9 cellular contexts compared by ENCODE assay signal in genomic region chr22:27133951-27134664, GRCh38.
A peak's percentile ranks its signal among the peaks of the same experiment; 100 is the strongest.
DNase-seq lines count a peak whose midpoint lies in the region; ATAC-seq and TF ChIP-seq lines count a peak whose summit lies in the region.
"Had no signal": no experiment of that assay in that cellular context is flagged by ENCODE, and none has a peak within 500 bp of the region (broad histone marks: within the 10 kb centered on the region; RNA-seq: fewer than 3 reads in every experiment).

No MANE protein-coding gene starts in this region.

- TF ChIP-seq CTCF in RWPE2 (IDR thresholded peaks at IDR 0.05; ENCODE audit: poor library complexity, severe bottlenecking): no peak
- no peak for TF ChIP-seq CTCF in fibroblast of lung (conservative IDR thresholded peaks at IDR 0.05 in 1 of 2, IDR thresholded peaks at IDR 0.05 in 1 of 2; ENCODE audit: low read depth in 1 of 2, low read length in 2 of 2)

- peak overlapping the region; percentile 39 for H2AFZ ChIP-seq in fibroblast of lung (ENCODE audit: low read length)

- peaks cover 39% of the 10 kb centered on the region for H3K4me1 ChIP-seq in RWPE2 (ENCODE audit: insufficient read depth, poor library complexity, severe bottlenecking)
- H3K4me1 ChIP-seq in fibroblast of lung (ENCODE audit: control insufficient read depth, extremely low read depth, insufficient read depth, low read length): peaks cover 17% of the 10 kb centered on the region

- H3K9me3 ChIP-seq in RWPE2 (ENCODE audit: severe bottlenecking) (peaks cover 2% of the 10 kb centered on the region), fibroblast of lung (ENCODE audit: control insufficient read depth, insufficient read depth, low read depth, low read length) (no peaks in the 10 kb centered on the region)

- no peak overlapping the region for H3K9ac ChIP-seq in fibroblast of lung (ENCODE audit: insufficient read depth, low read length)

- H3K36me3 ChIP-seq in RWPE2 (ENCODE audit: low read depth) (no peaks in the 10 kb centered on the region), fibroblast of lung (ENCODE audit: control insufficient read depth, insufficient read depth, low read length) (no peaks in the 10 kb centered on the region)

- H3K27ac ChIP-seq in RWPE2 (ENCODE audit: poor library complexity, severe bottlenecking) (peak overlapping the region; percentile 90), fibroblast of lung (ENCODE audit: insufficient read depth, low read length) (peak overlapping the region; percentile 75)
- H3K27ac ChIP-seq: 22Rv1 had no signal

- peak; percentile 83 for ATAC-seq in RWPE2 (ENCODE audit: low read depth)
- no peak for ATAC-seq in HG03097 (IDR thresholded peaks at IDR 0.05; ENCODE audit: low FRiP score, unreplicated experiment)

- H3K4me2 ChIP-seq in fibroblast of lung (ENCODE audit: extremely low read depth, insufficient read depth, low read length): peak overlapping the region; percentile 34

- H3K27me3 ChIP-seq in RWPE2 (ENCODE audit: insufficient read depth, poor library complexity, severe bottlenecking): no peaks in the 10 kb centered on the region
- no peaks in the 10 kb centered on the region for H3K27me3 ChIP-seq in fibroblast of lung (ENCODE audit: control insufficient read depth, insufficient read depth, low read length)

- H3K79me2 ChIP-seq in fibroblast of lung (ENCODE audit: control insufficient read depth, insufficient read depth, low read length): no peaks in the 10 kb centered on the region

- H3K4me3 ChIP-seq in RWPE2 (ENCODE audit: severe bottlenecking) (no peak overlapping the region), fibroblast of lung (replicated peaks in 1 of 4; ENCODE audit: control extremely low read depth in 1 of 4, insufficient read depth in 1 of 4, low read depth in 3 of 4, low read length in 4 of 4) (no peak overlapping the region)

- DNase-seq in NK-92 treated with Interleukin-12 subunit alpha and Interleukin-12 subunit beta, amount 100 ng/mL, for 24 hours (lab: John Stamatoyannopoulos, UW): peak; percentile 46
- DNase-seq in NK-92 (lab: John Stamatoyannopoulos, UW; ENCODE audit: unreplicated experiment): no peak
- DNase-seq in RWPE2 (ENCODE audit: low spot score): peak; percentile 79
- DNase-seq in fibroblast of lung (ENCODE audit: low read depth in 2 of 2): peak; percentile 81 to 96
- peak; percentile 14 to 17 for DNase-seq in stimulated activated CD8-positive, alpha-beta memory T cell treated with anti-CD3 and anti-CD28 coated beads, Interleukin-15, amount 100 ng/mL, for 48 hours (ENCODE audit: low read depth in 2 of 2)
- DNase-seq in germinal center (ENCODE audit: low spot score): no peak
- DNase-seq in NCI-H748 (lab: John Stamatoyannopoulos, UW; ENCODE audit: unreplicated experiment): no peak

- no peaks in the 10 kb centered on the region for H4K20me1 ChIP-seq in fibroblast of lung (ENCODE audit: control insufficient read depth, extremely low read depth, insufficient read depth, low read length)

Comparison
In these comparisons a context has a peak if more than half of its experiments do, and no peak if none do; other contexts are left out.
1. DNase-seq: peak in NK-92 treated with Interleukin-12 subunit alpha and Interleukin-12 subunit beta, amount 100 ng/mL, for 24 hours (single experiment), RWPE2 (single experiment), fibroblast of lung (2 of 2) and stimulated activated CD8-positive, alpha-beta memory T cell treated with anti-CD3 and anti-CD28 coated beads, Interleukin-15, amount 100 ng/mL, for 48 hours (2 of 2); none in NK-92 (single experiment), germinal center (single experiment) and NCI-H748 (single experiment).